In the genomic region with DNA sequence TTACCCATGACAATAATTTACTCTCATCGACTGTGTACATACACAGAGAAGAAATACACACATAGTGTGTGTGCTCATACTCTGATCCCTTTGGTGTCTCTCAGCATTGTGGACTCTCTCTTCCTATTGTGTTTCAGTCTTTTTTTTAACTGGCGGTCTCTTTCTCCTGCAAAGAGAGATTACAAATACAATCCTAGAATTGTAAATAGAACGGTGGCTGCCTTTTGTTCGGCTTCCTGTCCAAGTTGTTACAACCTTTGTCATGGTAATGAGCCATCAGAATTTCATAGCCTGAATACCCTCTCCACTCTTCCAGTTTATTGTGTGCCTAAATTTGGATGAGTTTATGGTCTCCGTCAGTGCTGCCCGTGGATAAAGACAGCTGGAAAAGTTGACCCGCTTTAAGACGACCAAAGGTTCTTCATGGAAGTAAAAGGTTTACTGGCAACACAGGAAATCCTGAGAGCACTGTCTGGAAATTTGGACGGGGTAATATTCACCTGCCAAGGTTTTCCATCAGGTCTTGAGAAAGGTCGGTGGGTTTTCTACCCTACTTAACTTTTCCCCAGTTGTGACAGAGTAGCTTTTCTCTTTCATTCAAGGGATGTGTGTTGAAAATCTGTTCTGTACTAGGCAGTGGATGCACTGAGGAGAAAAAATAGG, we compare ENCODE assay signal across 16 cellular contexts.
DNase-seq lines count a peak whose midpoint lies in the region; ATAC-seq and TF ChIP-seq lines count a peak whose summit lies in the region.
"Had no signal": no experiment of that assay in that cellular context is flagged by ENCODE, and none has a peak within 500 bp of the region (broad histone marks: within the 10 kb centered on the region; RNA-seq: fewer than 3 reads in every experiment).

No MANE protein-coding gene starts in this region.

- H3K36me3 Mint-ChIP-seq in HFFc6 (ENCODE audit: low read depth), result no peaks in the 10 kb centered on the region

- DNase-seq in DMS153 treated with DMSO at 0.1 percent for 48 hours (lab: John Stamatoyannopoulos, UW; ENCODE audit: unreplicated experiment) (peak; percentile 76), NCI-H1092 (lab: John Stamatoyannopoulos, UW) (peak; percentile 31), NCI-H748 treated with DMSO at 0.1 percent for 48 hours (lab: John Stamatoyannopoulos, UW) (peak; percentile 100), HFFc6 (no peak)
- DNase-seq in stimulated activated CD4-positive, alpha-beta T cell treated with anti-CD3 and anti-CD28 coated beads, Interleukin-4, amount 100 ng/mL, for 4 hours, result no peak
- DNase-seq: activated CD8-positive, alpha-beta T cell treated with anti-CD3 and anti-CD28 coated beads for 36 hours; amygdala; colonic mucosa; head of caudate nucleus; left cardiac atrium; stimulated activated CD4-positive, alpha-beta T cell treated with anti-CD3 and anti-CD28 coated beads, Interleukin-12 subunit alpha, Interleukin-12 subunit beta, amount 100 ng/mL, for 4 hours had no signal

- no peaks in the 10 kb centered on the region for H3K27me3 ChIP-seq in iPS-15b (ENCODE audit: control insufficient read depth, insufficient read depth, low read length)
- H3K27me3 ChIP-seq: colonic mucosa had no signal

- H3K27me3 Mint-ChIP-seq in HFFc6 (ENCODE audit: insufficient read depth), result peaks cover 12% of the 10 kb centered on the region

- H3K4me3 Mint-ChIP-seq in HFFc6, result no peak overlapping the region
- H3K4me3 Mint-ChIP-seq: activated CD8-positive, alpha-beta T cell treated with anti-CD3 and anti-CD28 coated beads for 36 hours had no signal

- no peak overlapping the region for H3K27ac Mint-ChIP-seq in HFFc6
- H3K27ac Mint-ChIP-seq: activated CD8-positive, alpha-beta T cell treated with anti-CD3 and anti-CD28 coated beads for 36 hours had no signal

- no peak for TF ChIP-seq CTCF in HFFc6 (IDR thresholded peaks at IDR 0.05)

- no peaks in the 10 kb centered on the region for H3K36me3 ChIP-seq in iPS-15b (ENCODE audit: control insufficient read depth, insufficient read depth, low read length)
- H3K36me3 ChIP-seq: colonic mucosa had no signal

- H3K9me3 Mint-ChIP-seq in HFFc6, result no peaks in the 10 kb centered on the region

- H3K9me3 ChIP-seq in iPS-15b (ENCODE audit: control insufficient read depth, insufficient read depth, low read length), result peaks cover 9% of the 10 kb centered on the region
- H3K9me3 ChIP-seq: colonic mucosa had no signal

- peak overlapping the region; percentile 33 for H3K4me3 ChIP-seq in iPS-15b (ENCODE audit: low read depth, low read length)
- H3K4me3 ChIP-seq: colonic mucosa had no signal

- peaks cover 48% of the 10 kb centered on the region for H3K4me1 ChIP-seq in iPS-15b (ENCODE audit: control insufficient read depth, insufficient read depth, low read length)
- H3K4me1 ChIP-seq: colonic mucosa had no signal

- no peak overlapping the region for H3K9ac ChIP-seq in iPS-15b (ENCODE audit: low read depth, low read length)

- ATAC-seq in GM18519 (IDR thresholded peaks at IDR 0.05; ENCODE audit: low FRiP score, unreplicated experiment), result no peak
- ATAC-seq in HG02981 (IDR thresholded peaks at IDR 0.05; ENCODE audit: unreplicated experiment), result no peak
- ATAC-seq: activated CD8-positive, alpha-beta T cell treated with anti-CD3 and anti-CD28 coated beads for 36 hours; esophagus mucosa; SK-N-SH treated with all-trans-retinoic acid at 6 μM for 48 hours had no signal

- H3K4me1 Mint-ChIP-seq in HFFc6 (ENCODE audit: low read depth), result no peaks in the 10 kb centered on the region

Comparison
In these comparisons a context has a peak if more than half of its experiments do, and no peak if none do; other contexts are left out.
1. DNase-seq: peak in DMS153 treated with DMSO at 0.1 percent for 48 hours (single experiment), NCI-H1092 (single experiment) and NCI-H748 treated with DMSO at 0.1 percent for 48 hours (single experiment); none in stimulated activated CD4-positive, alpha-beta T cell treated with anti-CD3 and anti-CD28 coated beads, Interleukin-4, amount 100 ng/mL, for 4 hours (0 of 2) and HFFc6 (single experiment).